In the genomic region with DNA sequence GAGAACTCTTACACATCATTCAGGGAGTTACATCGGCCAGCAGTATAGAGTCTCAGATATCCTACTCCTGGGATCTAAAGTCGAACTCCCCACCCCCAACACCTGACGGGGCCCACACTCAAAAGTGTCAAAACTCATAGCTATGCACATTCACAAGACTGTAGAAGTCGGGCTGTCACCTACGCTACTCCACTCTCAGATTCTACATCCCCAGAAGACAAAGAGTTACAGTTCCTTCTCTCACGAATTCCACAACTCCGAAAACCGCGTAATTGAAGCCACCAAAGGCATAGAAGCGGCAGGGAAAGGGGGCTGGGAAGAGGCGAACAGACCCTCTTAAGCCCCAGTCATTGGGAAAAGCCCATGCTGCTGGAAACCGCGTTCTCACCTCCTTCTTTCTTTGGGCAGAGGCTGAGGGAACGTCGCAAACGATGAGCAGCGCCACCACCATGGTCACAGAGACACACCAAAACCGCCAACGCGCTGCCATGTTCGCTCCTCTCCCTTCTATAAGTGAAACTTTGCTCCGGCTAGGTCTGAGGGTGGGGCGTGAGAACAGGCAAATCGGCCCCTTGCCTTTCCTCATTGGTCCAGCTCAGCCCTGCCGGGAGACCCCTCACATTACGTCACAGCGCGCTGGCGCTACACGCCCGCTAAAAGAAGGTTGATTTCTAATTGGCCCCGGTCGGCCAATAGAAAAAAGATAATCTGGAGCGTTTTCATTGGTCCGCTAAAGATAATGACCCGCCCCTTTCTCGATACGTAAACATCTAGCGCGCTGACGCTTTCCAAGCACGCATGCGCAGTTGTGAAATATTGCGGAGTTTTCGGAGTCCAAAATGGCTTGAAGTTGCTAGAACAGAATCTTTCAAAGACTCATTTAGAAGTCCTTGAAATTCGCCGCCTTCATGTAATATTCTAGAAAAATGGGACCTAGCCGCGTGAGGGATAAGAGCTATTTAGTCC, we compare ENCODE assay signal across 8 cellular contexts. TPM values are rescaled to one million over a fixed set of nuclear protein-coding genes. Genes with fewer than 3 reads are reported as not detected.
A peak's percentile ranks its signal among the peaks of the same experiment; 100 is the strongest.
DNase-seq lines count a peak whose midpoint lies in the region; ATAC-seq, FAIRE-seq and TF ChIP-seq lines count a peak whose summit lies in the region.

A gene (minus strand): TSS at position 515 of the 966 bp plus-strand sequence. CDS start 25 bp downstream, at position 490.

- TF ChIP-seq POLR2A in GM19193 (IDR thresholded peaks at IDR 0.05; ENCODE audit: extremely low read depth, insufficient read depth, insufficient read length) = peak; percentile 87

- peak within 1 kb of the TSS; percentile 91 to 92 for H3K27ac ChIP-seq in kidney (ENCODE audit: low read depth in 2 of 2, low read length in 2 of 2)

- intact Hi-C loops in kidney (cut with DNase I) = no loop called here

- peak within 1 kb of the TSS; percentile 83 for H3K4me3 Mint-ChIP-seq in chondrocyte (ENCODE audit: unreplicated experiment)

- peaks cover 21% of the 10 kb centered on the region for H3K4me1 Mint-ChIP-seq in chondrocyte (ENCODE audit: low read depth)

- H3K9ac ChIP-seq in kidney (ENCODE audit: low read length in 2 of 2) = peak within 1 kb of the TSS; percentile 94 to 97

- TF ChIP-seq CTCF in chondrocyte (IDR thresholded peaks at IDR 0.05) (no peak), kidney (IDR thresholded peaks at IDR 0.05; ENCODE audit: borderline replicate concordance, extremely low read depth, insufficient read depth) (no peak)

- no peaks in the 10 kb centered on the region for H3K9me3 ChIP-seq in kidney (ENCODE audit: control insufficient read depth in 1 of 2, low read length in 2 of 2)

- H3K36me3 Mint-ChIP-seq in chondrocyte (ENCODE audit: low read depth) = no peaks in the 10 kb centered on the region

- peak within 1 kb of the TSS; percentile 98 for H3K27ac Mint-ChIP-seq in chondrocyte (ENCODE audit: unreplicated experiment)

- no peaks in the 10 kb centered on the region for H3K27me3 Mint-ChIP-seq in chondrocyte (ENCODE audit: low read depth)

- H3K4me1 ChIP-seq in kidney (ENCODE audit: control insufficient read depth in 1 of 2, insufficient read depth in 1 of 2, low read depth in 1 of 2, low read length in 2 of 2) = no peaks in the 10 kb centered on the region

- no peaks in the 10 kb centered on the region for H3K36me3 ChIP-seq in kidney (ENCODE audit: control insufficient read depth in 1 of 2, insufficient read depth in 2 of 2, low read length in 2 of 2)

- peak; percentile 99 for FAIRE-seq in kidney (lab: Jason Lieb, UNC)

- DNase-seq in AML-193 (lab: John Stamatoyannopoulos, UW) (peak; percentile 86 to 89), NCI-H510A treated with DMSO at 0.1 percent for 48 hours (lab: John Stamatoyannopoulos, UW) (peak; percentile 95), chondrocyte (ENCODE audit: low spot score) (peak; percentile 94), kidney (peak; percentile 97)
- DNase-seq in activated CD4-positive, alpha-beta T cell treated with anti-CD3 and anti-CD28 coated beads for 24 hours (ENCODE audit: low read depth in 2 of 2) = peak; percentile 68 to 73
- peak; percentile 89 for DNase-seq in stimulated activated CD4-positive, alpha-beta T cell treated with anti-CD3 and anti-CD28 coated beads, Interleukin-15, amount 100 ng/mL, for 24 hours

- peaks cover 10% of the 10 kb centered on the region for H3K9me3 Mint-ChIP-seq in chondrocyte (ENCODE audit: low read depth)

- peak; percentile 89 for ATAC-seq in HG03439 (IDR thresholded peaks at IDR 0.05; ENCODE audit: unreplicated experiment)

- H3K4me3 ChIP-seq in kidney (ENCODE audit: low read length in 2 of 2) = peak within 1 kb of the TSS; percentile 94 to 97

RNA-seq across cellular contexts. Expression of the gene that starts here (rescaled TPM):
- total RNA-seq in chondrocyte = 66.6 to 80.8 TPM (median 74.8 TPM) in 3 replicates
- total RNA-seq in kidney = 86.8 TPM
- polyA plus RNA-seq in kidney (ENCODE audit: insufficient read depth, low read depth, low replicate concordance) = 36.5 TPM

Comparison
In these comparisons a context has a peak if more than half of its experiments do, and no peak if none do; other contexts are left out.
1. Peak in every context shown above with its lines: DNase-seq, ATAC-seq, H3K4me3 ChIP-seq and H3K27ac ChIP-seq.